ENCODE assay signal across 1 cellular context in the genomic region with DNA sequence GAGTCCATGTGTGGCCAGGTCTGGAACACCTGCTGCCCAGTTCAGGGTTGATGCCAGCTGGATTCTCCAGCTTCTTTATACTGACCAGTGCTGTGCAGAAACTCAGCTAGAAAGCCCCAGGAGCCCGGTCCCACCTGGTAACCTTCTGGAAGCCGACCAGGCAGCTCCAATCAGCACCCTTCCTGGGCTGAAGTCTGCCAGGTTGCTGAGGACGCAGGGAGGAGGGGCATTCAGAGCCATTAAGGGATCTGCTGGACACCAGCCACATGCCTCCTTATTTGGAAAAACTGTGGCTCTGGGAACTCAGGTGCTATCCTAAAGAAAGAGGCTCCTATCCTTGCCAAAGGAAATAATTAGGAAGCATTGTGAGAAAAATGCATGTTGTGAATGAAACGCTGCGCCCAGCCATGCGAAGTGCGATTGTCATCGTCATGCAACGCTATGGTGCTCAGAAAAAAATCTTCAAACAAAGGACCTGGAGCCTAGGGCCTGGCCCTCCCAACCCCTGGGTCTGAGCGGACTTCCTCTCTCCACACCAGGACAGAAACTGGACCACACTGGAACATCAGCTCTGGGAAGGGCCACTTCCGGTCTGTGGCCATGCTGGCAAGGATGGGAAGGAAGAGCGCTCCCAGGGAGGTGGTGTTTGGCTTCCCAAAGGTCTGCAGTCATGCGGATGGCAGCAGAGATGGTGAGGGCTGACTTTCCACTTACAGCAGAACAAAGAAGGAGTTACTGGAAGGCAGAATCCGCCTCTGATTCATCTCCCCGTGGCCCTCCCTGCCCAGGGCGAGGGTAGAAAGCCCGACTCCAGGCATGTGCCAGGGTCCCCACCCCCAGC.
A peak's percentile ranks its signal among the peaks of the same experiment; 100 is the strongest.
TF ChIP-seq lines count a peak whose summit lies in the region.

No MANE protein-coding gene starts in this region.

TF ChIP-seq in Ishikawa, 13 proteins besides CTCF, POLR2A, EP300 and RAD21 (continued from another document):
- TF ChIP-seq, protein P1, sequence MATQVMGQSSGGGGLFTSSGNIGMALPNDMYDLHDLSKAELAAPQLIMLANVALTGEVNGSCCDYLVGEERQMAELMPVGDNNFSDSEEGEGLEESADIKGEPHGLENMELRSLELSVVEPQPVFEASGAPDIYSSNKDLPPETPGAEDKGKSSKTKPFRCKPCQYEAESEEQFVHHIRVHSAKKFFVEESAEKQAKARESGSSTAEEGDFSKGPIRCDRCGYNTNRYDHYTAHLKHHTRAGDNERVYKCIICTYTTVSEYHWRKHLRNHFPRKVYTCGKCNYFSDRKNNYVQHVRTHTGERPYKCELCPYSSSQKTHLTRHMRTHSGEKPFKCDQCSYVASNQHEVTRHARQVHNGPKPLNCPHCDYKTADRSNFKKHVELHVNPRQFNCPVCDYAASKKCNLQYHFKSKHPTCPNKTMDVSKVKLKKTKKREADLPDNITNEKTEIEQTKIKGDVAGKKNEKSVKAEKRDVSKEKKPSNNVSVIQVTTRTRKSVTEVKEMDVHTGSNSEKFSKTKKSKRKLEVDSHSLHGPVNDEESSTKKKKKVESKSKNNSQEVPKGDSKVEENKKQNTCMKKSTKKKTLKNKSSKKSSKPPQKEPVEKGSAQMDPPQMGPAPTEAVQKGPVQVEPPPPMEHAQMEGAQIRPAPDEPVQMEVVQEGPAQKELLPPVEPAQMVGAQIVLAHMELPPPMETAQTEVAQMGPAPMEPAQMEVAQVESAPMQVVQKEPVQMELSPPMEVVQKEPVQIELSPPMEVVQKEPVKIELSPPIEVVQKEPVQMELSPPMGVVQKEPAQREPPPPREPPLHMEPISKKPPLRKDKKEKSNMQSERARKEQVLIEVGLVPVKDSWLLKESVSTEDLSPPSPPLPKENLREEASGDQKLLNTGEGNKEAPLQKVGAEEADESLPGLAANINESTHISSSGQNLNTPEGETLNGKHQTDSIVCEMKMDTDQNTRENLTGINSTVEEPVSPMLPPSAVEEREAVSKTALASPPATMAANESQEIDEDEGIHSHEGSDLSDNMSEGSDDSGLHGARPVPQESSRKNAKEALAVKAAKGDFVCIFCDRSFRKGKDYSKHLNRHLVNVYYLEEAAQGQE (IDR thresholded peaks at IDR 0.05; ENCODE audit: low read depth): no peak
- peak; percentile 79 for TF ChIP-seq NFIC (IDR thresholded peaks at IDR 0.05)
- no peak for TF ChIP-seq TAF1 (IDR thresholded peaks at IDR 0.05; ENCODE audit: low read depth)
